Comparison of ENCODE assay signal across 8 cellular contexts in the genomic region with DNA sequence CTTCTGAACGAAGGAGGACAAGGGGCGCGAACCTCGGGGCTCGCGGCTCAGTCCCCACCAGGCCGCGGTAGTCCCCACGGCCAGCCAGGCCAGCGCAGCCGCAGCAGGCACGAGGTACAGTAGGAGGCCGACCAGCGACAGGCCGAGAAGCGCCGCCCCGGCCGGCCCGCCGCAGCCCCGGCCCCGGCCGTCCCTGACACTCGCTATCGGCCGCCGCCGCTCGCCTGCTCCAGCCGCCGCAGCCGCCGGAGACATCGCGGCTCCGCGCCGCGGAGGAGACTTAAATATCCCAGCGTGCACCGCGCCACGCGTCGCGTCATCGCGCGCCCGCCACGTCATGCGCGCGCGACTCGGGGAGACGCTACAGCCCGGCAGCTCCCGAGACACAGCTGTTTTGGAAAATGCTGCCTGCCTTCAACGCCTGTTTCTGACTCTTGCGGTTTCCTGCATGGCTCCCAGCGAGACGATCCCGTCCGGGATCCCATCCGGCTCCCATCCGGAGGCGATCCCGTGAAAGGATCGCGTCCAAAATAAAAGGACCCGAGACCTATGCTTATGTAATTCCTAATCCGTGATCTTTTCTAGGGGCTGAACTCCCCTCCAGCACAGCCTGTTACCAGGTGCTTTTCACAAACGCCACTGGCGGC. TPM values are rescaled to one million over a fixed set of nuclear protein-coding genes. Genes with fewer than 3 reads are reported as not detected.
DNase-seq lines count a peak whose midpoint lies in the region; ATAC-seq and TF ChIP-seq lines count a peak whose summit lies in the region.
"Not testable (repeated sequence)": the region's sequence is repeated elsewhere in the genome, so short reads cannot be mapped to it uniquely, and the experiment has no call there.

No MANE protein-coding gene starts in this region.

- not testable (repeated sequence) for H3K27me3 Mint-ChIP-seq in immature natural killer cell (ENCODE audit: low read depth in 3 of 3)

- not testable (repeated sequence) for H3K27me3 ChIP-seq in BE2C, colonic mucosa

- peak overlapping the region in 1 of 2 donors; percentile 43 for H3K9ac ChIP-seq in colonic mucosa (ENCODE audit: low read depth in 2 of 2, low read length in 2 of 2)

- H3K9me3 ChIP-seq in BE2C, colonic mucosa: not testable (repeated sequence)

- peak; percentile 77 for ATAC-seq in GM19043 (IDR thresholded peaks at IDR 0.05; ENCODE audit: low read depth, unreplicated experiment)
- ATAC-seq in HG02970 (IDR thresholded peaks at IDR 0.05; ENCODE audit: low FRiP score, unreplicated experiment), result peak; percentile 95

- H3K27ac Mint-ChIP-seq in immature natural killer cell, result peak overlapping the region; percentile 89 to 99 (median 97)

- H3K36me3 ChIP-seq in BE2C, result peaks cover 17% of the 10 kb centered on the region
- not testable (repeated sequence) for H3K36me3 ChIP-seq in colonic mucosa

- peaks cover 6 to 26% (median 14%) of the 10 kb centered on the region in 3 donors for H3K36me3 Mint-ChIP-seq in immature natural killer cell

- not testable (repeated sequence) for TF ChIP-seq CTCF in BE2C (IDR thresholded peaks at IDR 0.05; ENCODE audit: low read depth, low read length); colonic mucosa (IDR thresholded peaks at IDR 0.05)

- H3K27ac ChIP-seq in colonic mucosa, result peak overlapping the region; percentile 32

- intact Hi-C loops in colonic mucosa (cut with DNase I), result not testable (repeated sequence)

- H3K4me1 Mint-ChIP-seq in immature natural killer cell, result peaks cover 5 to 18% of the 10 kb centered on the region in 2 donors

- peak overlapping the region; percentile 90 to 98 (median 92) for H3K4me3 Mint-ChIP-seq in immature natural killer cell

- H3K4me1 ChIP-seq in BE2C, colonic mucosa: not testable (repeated sequence)

- DNase-seq in BE2C, result not testable (repeated sequence)
- peak in 2 of 3 experiments; percentile 66 to 70 for DNase-seq in NCI-H1417 (lab: John Stamatoyannopoulos, UW)
- peak; percentile 4 to 26 for DNase-seq in activated CD4-positive, alpha-beta T cell treated with anti-CD3 and anti-CD28 coated beads, Interleukin-2, amount 50 U/mL, for 24 hours (ENCODE audit: low read depth in 1 of 2, low spot score in 1 of 2)
- DNase-seq in colonic mucosa, result peak; percentile 23
- peak; percentile 59 to 69 (median 63) for DNase-seq in immature natural killer cell
- DNase-seq in renal cortical epithelial cell (ENCODE audit: low read depth), result peak; percentile 4

- H3K4me3 ChIP-seq in BE2C (ENCODE audit: low read depth, low read length) (peak overlapping the region; percentile 60), colonic mucosa (peak overlapping the region; percentile 48)

- H3K9me3 Mint-ChIP-seq in immature natural killer cell, result not testable (repeated sequence)

RNA-seq across cellular contexts. Expression of gene POM121C, which starts 43.5 kb away (rescaled TPM):
- 55.1 TPM for polyA plus RNA-seq in BE2C (2012; ENCODE audit: insufficient read depth, insufficient read length, low read depth)
- total RNA-seq in colonic mucosa, result 10 to 100 TPM; 28.4 to 39.2 TPM
- polyA plus RNA-seq in immature natural killer cell, result 10 to 100 TPM in 1 of 3 donors, 1 to 10 TPM in 2; 3.8 to 38.0 (median 5.1) TPM
- total RNA-seq in renal cortical epithelial cell, result 6.1 and 29.4 TPM in 2 replicates

RNA-seq across cellular contexts. Expression of gene TRIM73, which starts 47.2 kb away (rescaled TPM):
- 2.1 TPM for polyA plus RNA-seq in BE2C (2012; ENCODE audit: insufficient read depth, insufficient read length, low read depth)
- total RNA-seq in colonic mucosa (1 to 10 TPM; 1.1 to 2.1 TPM), renal cortical epithelial cell (0.35 and 1.2 TPM in 2 replicates)
- 1 to 10 TPM in 1 of 3 donors, under 1 TPM in 2; 0.20 to 3.6 (median 0.69) TPM for polyA plus RNA-seq in immature natural killer cell

RNA-seq across cellular contexts. Expression of gene SPDYE5, which starts 49.5 kb away (rescaled TPM):
- polyA plus RNA-seq in BE2C (2012; ENCODE audit: insufficient read depth, insufficient read length, low read depth), result 0.68 TPM
- total RNA-seq in colonic mucosa (under 1 TPM in 1 of 2 donors, not detected in 1; 0.15 TPM), renal cortical epithelial cell (0.10 and 0.35 TPM in 2 replicates)
- polyA plus RNA-seq in immature natural killer cell, result not detected
